Comparison of ENCODE assay signal across 8 cellular contexts in the genomic region with DNA sequence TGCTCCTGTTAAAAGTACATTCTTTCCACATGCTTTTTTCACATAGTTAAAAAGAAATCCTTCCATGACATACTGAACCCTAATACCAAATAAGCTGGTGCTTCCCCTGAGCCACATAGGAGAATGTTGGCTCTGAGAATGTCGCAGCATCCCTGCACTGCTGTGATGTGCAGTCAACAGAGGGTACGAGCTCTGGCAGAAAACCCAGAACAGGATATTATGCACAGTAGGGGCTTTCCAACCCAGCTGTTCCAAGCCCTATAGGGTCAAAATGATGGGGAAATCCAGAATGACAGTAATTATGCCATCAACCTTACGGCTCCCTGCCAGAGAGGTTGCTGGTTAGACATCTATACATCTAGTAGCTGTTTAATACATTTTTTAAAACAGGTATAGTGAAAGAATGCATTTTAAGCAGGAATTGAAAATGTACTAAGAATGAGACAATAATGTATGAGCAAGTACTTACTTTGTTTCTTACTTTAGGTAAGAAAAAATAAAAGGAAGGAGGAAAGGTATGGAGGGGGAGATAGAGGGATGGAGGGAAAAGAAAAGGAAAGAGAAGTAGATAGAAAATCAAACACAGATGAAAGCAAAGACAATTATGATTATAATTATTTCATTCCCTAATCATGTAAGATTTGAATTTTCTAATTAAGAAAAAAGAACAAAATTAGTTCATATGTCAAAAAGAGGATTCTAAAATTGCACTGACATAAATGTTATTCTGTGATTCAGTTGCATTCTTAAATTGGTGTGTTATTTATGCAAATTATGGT.
DNase-seq lines count a peak whose midpoint lies in the region; ATAC-seq and TF ChIP-seq lines count a peak whose summit lies in the region.

No MANE protein-coding gene starts in this region.

- H3K27ac Mint-ChIP-seq in WTC11: peak overlapping the region; percentile 30; the same call in 1 of the 2 replicates
- peak overlapping the region; percentile 8 to 97 (median 88) for H3K27ac Mint-ChIP-seq in naive thymus-derived CD8-positive, alpha-beta T cell

- H3K36me3 Mint-ChIP-seq in WTC11: no peaks in the 10 kb centered on the region
- no peaks in the 10 kb centered on the region for H3K36me3 Mint-ChIP-seq in naive thymus-derived CD8-positive, alpha-beta T cell

- intact Hi-C loops in sciatic nerve (cut with DNase I): no loop called here

- H3K27me3 Mint-ChIP-seq in WTC11 (ENCODE audit: low read depth): no peaks in the 10 kb centered on the region
- H3K27me3 Mint-ChIP-seq in naive thymus-derived CD8-positive, alpha-beta T cell: no peaks in the 10 kb centered on the region

- POLR2A ChIA-PET in WTC11 (lab: Charles Lee): no interaction called here
- POLR2A ChIA-PET in naive thymus-derived CD8-positive, alpha-beta T cell (lab: Charles Lee): interaction anchor here (0.5 to 1.2 kb wide), 2 partner anchors 140 to 244 kb away, joined by 3 read pairs; no protein-coding TSS in a partner anchor

- H3K9me3 Mint-ChIP-seq in WTC11: no peaks in the 10 kb centered on the region
- no peaks in the 10 kb centered on the region for H3K9me3 Mint-ChIP-seq in naive thymus-derived CD8-positive, alpha-beta T cell

- CTCF ChIA-PET in WTC11 (lab: Charles Lee): no interaction called here

- H3K4me3 Mint-ChIP-seq in WTC11: no peak overlapping the region
- peak overlapping the region in 9 of 10 donors; percentile 8 to 69 (median 60) for H3K4me3 Mint-ChIP-seq in naive thymus-derived CD8-positive, alpha-beta T cell

- H3K4me1 Mint-ChIP-seq in WTC11: no peaks in the 10 kb centered on the region
- H3K4me1 Mint-ChIP-seq in naive thymus-derived CD8-positive, alpha-beta T cell: peaks cover 11 to 49% (median 24%) of the 10 kb centered on the region in 4 donors

- no peak for TF ChIP-seq CTCF in WTC11 (IDR thresholded peaks at IDR 0.05)

- ATAC-seq in GM18517 (IDR thresholded peaks at IDR 0.05; ENCODE audit: unreplicated experiment): peak; percentile 58
- ATAC-seq in HG02840 (IDR thresholded peaks at IDR 0.05; ENCODE audit: low FRiP score, unreplicated experiment): peak; percentile 52
- ATAC-seq in WTC11: no peak
- ATAC-seq in naive thymus-derived CD8-positive, alpha-beta T cell: peak; percentile 87 to 90
- no peak for ATAC-seq in sciatic nerve
- no peak for ATAC-seq in HG03469 (IDR thresholded peaks at IDR 0.05; ENCODE audit: unreplicated experiment)

- no peak for DNase-seq in WTC11 (ENCODE audit: low spot score)
- DNase-seq in naive thymus-derived CD8-positive, alpha-beta T cell: peak in 9 of 10 donors; percentile 17 to 64 (median 34)
- DNase-seq in sciatic nerve (ENCODE audit: low spot score): no peak
- no peak for DNase-seq in medulla oblongata (ENCODE audit: extremely low spot score)
- no peak for DNase-seq in DMS53 treated with DMSO at 0.1 percent for 48 hours (lab: John Stamatoyannopoulos, UW; ENCODE audit: unreplicated experiment)

TF ChIP-seq in WTC11, 78 proteins besides CTCF, POLR2A, EP300 and RAD21:
- TF ChIP-seq ETV6 (CRISPR knock-in tag; IDR thresholded peaks at IDR 0.05) (no peak), ZNF263 (CRISPR knock-in tag; IDR thresholded peaks at IDR 0.05; ENCODE audit: low read depth) (no peak), CREM (CRISPR knock-in tag; IDR thresholded peaks at IDR 0.05) (no peak), SP1 (CRISPR knock-in tag; conservative IDR thresholded peaks at IDR 0.05) (no peak), HMGXB4 (CRISPR knock-in tag; IDR thresholded peaks at IDR 0.05) (no peak), ZNF219 (CRISPR knock-in tag; IDR thresholded peaks at IDR 0.05; ENCODE audit: borderline replicate concordance) (no peak), TCF7 (CRISPR knock-in tag; IDR thresholded peaks at IDR 0.05; ENCODE audit: low read depth) (no peak), TEAD1 (CRISPR knock-in tag; IDR thresholded peaks at IDR 0.05) (no peak)
- TF ChIP-seq, protein P1, sequence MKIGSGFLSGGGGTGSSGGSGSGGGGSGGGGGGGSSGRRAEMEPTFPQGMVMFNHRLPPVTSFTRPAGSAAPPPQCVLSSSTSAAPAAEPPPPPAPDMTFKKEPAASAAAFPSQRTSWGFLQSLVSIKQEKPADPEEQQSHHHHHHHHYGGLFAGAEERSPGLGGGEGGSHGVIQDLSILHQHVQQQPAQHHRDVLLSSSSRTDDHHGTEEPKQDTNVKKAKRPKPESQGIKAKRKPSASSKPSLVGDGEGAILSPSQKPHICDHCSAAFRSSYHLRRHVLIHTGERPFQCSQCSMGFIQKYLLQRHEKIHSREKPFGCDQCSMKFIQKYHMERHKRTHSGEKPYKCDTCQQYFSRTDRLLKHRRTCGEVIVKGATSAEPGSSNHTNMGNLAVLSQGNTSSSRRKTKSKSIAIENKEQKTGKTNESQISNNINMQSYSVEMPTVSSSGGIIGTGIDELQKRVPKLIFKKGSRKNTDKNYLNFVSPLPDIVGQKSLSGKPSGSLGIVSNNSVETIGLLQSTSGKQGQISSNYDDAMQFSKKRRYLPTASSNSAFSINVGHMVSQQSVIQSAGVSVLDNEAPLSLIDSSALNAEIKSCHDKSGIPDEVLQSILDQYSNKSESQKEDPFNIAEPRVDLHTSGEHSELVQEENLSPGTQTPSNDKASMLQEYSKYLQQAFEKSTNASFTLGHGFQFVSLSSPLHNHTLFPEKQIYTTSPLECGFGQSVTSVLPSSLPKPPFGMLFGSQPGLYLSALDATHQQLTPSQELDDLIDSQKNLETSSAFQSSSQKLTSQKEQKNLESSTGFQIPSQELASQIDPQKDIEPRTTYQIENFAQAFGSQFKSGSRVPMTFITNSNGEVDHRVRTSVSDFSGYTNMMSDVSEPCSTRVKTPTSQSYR (CRISPR knock-in tag; IDR thresholded peaks at IDR 0.05): no peak

Comparison
In these comparisons a context has a peak if more than half of its experiments do, and no peak if none do; other contexts are left out.
1. ATAC-seq: peak in GM18517 (single experiment), HG02840 (single experiment) and naive thymus-derived CD8-positive, alpha-beta T cell (2 of 2); none in WTC11 (single experiment), sciatic nerve (single experiment) and HG03469 (single experiment).
2. DNase-seq: peak in naive thymus-derived CD8-positive, alpha-beta T cell (9 of 10); none in WTC11 (single experiment), sciatic nerve (single experiment), medulla oblongata (single experiment) and DMS53 treated with DMSO at 0.1 percent for 48 hours (single experiment).